In genomic region chr2:33598472-33599174, GRCh38 we compare ENCODE assay signal across 8 cellular contexts. TPM values are rescaled to one million over a fixed set of nuclear protein-coding genes. Genes with fewer than 3 reads are reported as not detected.
A peak's percentile ranks its signal among the peaks of the same experiment; 100 is the strongest.
DNase-seq lines count a peak whose midpoint lies in the region; ATAC-seq and TF ChIP-seq lines count a peak whose summit lies in the region.

No MANE protein-coding gene starts in this region.

- DNase-seq in GM23338 (ENCODE audit: low spot score) (peak; percentile 47), medulla oblongata (ENCODE audit: extremely low spot score) (peak; percentile 45), cortex of kidney (lab: John Stamatoyannopoulos, UW) (no peak)
- DNase-seq in activated CD4-positive, CD25-positive, alpha-beta regulatory T cell treated with anti-CD3 and anti-CD28 coated beads, Interleukin-2, amount 50 U/mL, for 16 hours (ENCODE audit: low read depth, low spot score), result peak; percentile 6
- peak; percentile 26 to 75 for DNase-seq in stimulated activated effector memory CD8-positive, alpha-beta T cell treated with anti-CD3 and anti-CD28 coated beads, Interleukin-12 subunit alpha, Interleukin-12 subunit beta, amount 100 ng/mL, for 72 hours (ENCODE audit: low spot score in 2 of 2)

- peak overlapping the region; percentile 30; the same call in 1 of the 2 replicates for H2AFZ ChIP-seq in GM23338
- peak overlapping the region; percentile 79 for H2AFZ ChIP-seq in KMS-11 (ENCODE audit: low read depth)

- H3K4me3 ChIP-seq in GM12875 (ENCODE audit: low read depth, low read length) (peak overlapping the region; percentile 91), GM23338 (peak overlapping the region; percentile 69), KMS-11 (IDR thresholded peaks at IDR 0.05; ENCODE audit: insufficient read depth, low read depth, low read length) (peak overlapping the region; percentile 47), duodenal mucosa (ENCODE audit: low read depth in 1 of 2, low read length in 2 of 2) (peak overlapping the region; percentile 96 to 98)

- H3K4me3 Mint-ChIP-seq in GM23338, result peak overlapping the region; percentile 93
- peak overlapping the region; percentile 97 for H3K4me3 Mint-ChIP-seq in stimulated activated effector memory CD8-positive, alpha-beta T cell treated with anti-CD3 and anti-CD28 coated beads, Interleukin-12 subunit alpha, Interleukin-12 subunit beta, amount 100 ng/mL, for 72 hours

- H3K79me2 ChIP-seq in GM23338 (replicated peaks; ENCODE audit: insufficient read depth), result peaks cover 82% of the 10 kb centered on the region
- H3K79me2 ChIP-seq in KMS-11 (ENCODE audit: insufficient read depth, low read depth), result peaks cover 50% of the 10 kb centered on the region

- H3K4me2 ChIP-seq in GM23338, result peak overlapping the region; percentile 90
- H3K4me2 ChIP-seq in KMS-11, result peak overlapping the region; percentile 98

- H3K4me1 Mint-ChIP-seq in GM23338, result peaks cover 23% of the 10 kb centered on the region
- H3K4me1 Mint-ChIP-seq in stimulated activated effector memory CD8-positive, alpha-beta T cell treated with anti-CD3 and anti-CD28 coated beads, Interleukin-12 subunit alpha, Interleukin-12 subunit beta, amount 100 ng/mL, for 72 hours, result peaks cover 21% of the 10 kb centered on the region

- H4K20me1 ChIP-seq in GM23338 (replicated peaks; ENCODE audit: insufficient read depth) (no peaks in the 10 kb centered on the region), KMS-11 (ENCODE audit: insufficient read depth) (peaks cover 7% of the 10 kb centered on the region; the same call in 1 of the 2 replicates)

- H3K36me3 ChIP-seq in GM23338 (ENCODE audit: insufficient read depth) (peaks cover 6% of the 10 kb centered on the region; the same call in 1 of the 2 replicates), KMS-11 (ENCODE audit: insufficient read depth) (peaks cover 7% of the 10 kb centered on the region; the same call in 1 of the 2 replicates), duodenal mucosa (ENCODE audit: control insufficient read depth in 1 of 2, insufficient read depth in 2 of 2, low read length in 2 of 2) (peaks cover 7 to 11% of the 10 kb centered on the region in 2 donors)

- peaks cover 9% of the 10 kb centered on the region for H3K27me3 Mint-ChIP-seq in GM23338 (ENCODE audit: insufficient read depth, low read depth, poor library complexity)

- H3K4me1 ChIP-seq in GM23338 (ENCODE audit: insufficient read depth) (peaks cover 31% of the 10 kb centered on the region), KMS-11 (ENCODE audit: low read depth, poor library complexity, severe bottlenecking) (peaks cover 31% of the 10 kb centered on the region), duodenal mucosa (ENCODE audit: control insufficient read depth in 1 of 2, insufficient read depth in 2 of 2, low read length in 2 of 2) (peaks cover 15 to 16% of the 10 kb centered on the region in 2 donors)

- H3K9me3 Mint-ChIP-seq in GM23338, result no peaks in the 10 kb centered on the region
- no peaks in the 10 kb centered on the region for H3K9me3 Mint-ChIP-seq in stimulated activated effector memory CD8-positive, alpha-beta T cell treated with anti-CD3 and anti-CD28 coated beads, Interleukin-12 subunit alpha, Interleukin-12 subunit beta, amount 100 ng/mL, for 72 hours

- H3K27ac ChIP-seq in GM23338 (ENCODE audit: low read depth) (no peak overlapping the region; the same call in 1 of the 2 replicates), KMS-11 (peak overlapping the region; percentile 69), duodenal mucosa (ENCODE audit: low read depth, low read length) (peak overlapping the region; percentile 77)

- no peaks in the 10 kb centered on the region for H3K27me3 ChIP-seq in GM23338 (ENCODE audit: insufficient read depth)
- H3K27me3 ChIP-seq in KMS-11 (ENCODE audit: insufficient read depth, low read depth), result no peaks in the 10 kb centered on the region
- no peaks in the 10 kb centered on the region for H3K27me3 ChIP-seq in duodenal mucosa (ENCODE audit: control insufficient read depth in 1 of 2, insufficient read depth in 2 of 2, low read length in 2 of 2)

- no peak for TF ChIP-seq CTCF in GM12875 (IDR thresholded peaks at IDR 0.05; ENCODE audit: borderline replicate concordance, insufficient read depth, low read depth, low read length)
- TF ChIP-seq CTCF in GM23338 (conservative IDR thresholded peaks at IDR 0.05; ENCODE audit: low read depth in 2 of 2), result no peak
- no peak for TF ChIP-seq CTCF in KMS-11 (conservative IDR thresholded peaks at IDR 0.05; ENCODE audit: low read depth, low read length)

- no peaks in the 10 kb centered on the region for H3F3A ChIP-seq in GM23338 (replicated peaks; ENCODE audit: low read depth)

- no peaks in the 10 kb centered on the region for H3K9me2 ChIP-seq in GM23338 (ENCODE audit: insufficient read depth)

- peak overlapping the region; percentile 85 for H3K9ac ChIP-seq in KMS-11
- H3K9ac ChIP-seq in duodenal mucosa (ENCODE audit: low read depth in 1 of 2, low read length in 2 of 2), result peak overlapping the region; percentile 79 to 89

- peaks cover 14% of the 10 kb centered on the region for H3K36me3 Mint-ChIP-seq in GM23338 (ENCODE audit: low read depth)
- peaks cover 35% of the 10 kb centered on the region for H3K36me3 Mint-ChIP-seq in stimulated activated effector memory CD8-positive, alpha-beta T cell treated with anti-CD3 and anti-CD28 coated beads, Interleukin-12 subunit alpha, Interleukin-12 subunit beta, amount 100 ng/mL, for 72 hours

- H3K9me3 ChIP-seq in duodenal mucosa (ENCODE audit: control insufficient read depth in 1 of 2, low read length in 2 of 2), result no peaks in the 10 kb centered on the region

- peak; percentile 50 for ATAC-seq in GM23338
- peak; percentile 72 for ATAC-seq in stimulated activated effector memory CD8-positive, alpha-beta T cell treated with anti-CD3 and anti-CD28 coated beads, Interleukin-12 subunit alpha, Interleukin-12 subunit beta, amount 100 ng/mL, for 72 hours

- H3K27ac Mint-ChIP-seq in GM23338, result peak overlapping the region; percentile 96
- peak overlapping the region; percentile 96 for H3K27ac Mint-ChIP-seq in stimulated activated effector memory CD8-positive, alpha-beta T cell treated with anti-CD3 and anti-CD28 coated beads, Interleukin-12 subunit alpha, Interleukin-12 subunit beta, amount 100 ng/mL, for 72 hours

TF ChIP-seq in GM23338, 12 proteins besides CTCF, POLR2A, EP300 and RAD21:
- TF ChIP-seq STAT1 (IDR thresholded peaks at IDR 0.05; ENCODE audit: unreplicated experiment) (no peak), EZH2 (IDR thresholded peaks at IDR 0.05; ENCODE audit: low read depth, unreplicated experiment) (no peak), ZNF331 (CRISPR knock-in tag; IDR thresholded peaks at IDR 0.05; ENCODE audit: low read depth) (no peak), CREB1 (CRISPR knock-in tag; IDR thresholded peaks at IDR 0.05; ENCODE audit: low read depth) (no peak), ETS1 (IDR thresholded peaks at IDR 0.05) (no peak), EZH2phosphoT487 (IDR thresholded peaks at IDR 0.05; ENCODE audit: unreplicated experiment) (no peak), POLR2AphosphoS5 (IDR thresholded peaks at IDR 0.05; ENCODE audit: low read depth) (no peak), REST (IDR thresholded peaks at IDR 0.05; ENCODE audit: unreplicated experiment) (no peak)

RNA-seq across cellular contexts. Expression of gene FAM98A, which starts 0.5 kb away (rescaled TPM):
- total RNA-seq in GM23338 (2014; rRNA removed; shearing (Covaris generic)), result 68.6 and 78.8 TPM in 2 replicates
- polyA plus RNA-seq in GM23338 (2016; fragmentation: Nextera tagmentation; extraction: Ambion mirVana), result 148 and 149 TPM in 2 replicates

Comparison
In these comparisons a context has a peak if more than half of its experiments do, and no peak if none do; other contexts are left out.
1. H3K4me3 ChIP-seq: peak in every context shown above with its lines; median percentile 97 in duodenal mucosa; 91 in GM12875; 69 in GM23338; 47 in KMS-11.